7 cellular contexts compared by ENCODE assay signal in the genomic region with DNA sequence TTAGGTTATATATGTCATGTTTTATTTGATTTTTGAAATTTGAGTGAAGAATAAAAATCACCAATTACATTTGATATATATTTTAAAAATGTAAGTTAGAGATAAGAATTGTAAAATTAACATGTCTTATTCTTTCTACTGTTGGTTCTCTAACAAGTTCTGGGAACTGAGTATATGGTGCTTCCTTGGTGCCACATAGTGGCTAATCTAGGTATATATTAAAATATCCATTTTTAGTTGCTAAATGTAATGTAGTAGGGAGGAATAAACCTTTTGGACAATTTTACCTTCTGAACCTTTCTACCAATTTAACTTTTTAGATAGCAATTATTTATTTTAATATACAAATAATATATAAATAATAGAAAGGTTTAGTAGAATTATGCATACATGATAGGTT. TPM values are rescaled to one million over a fixed set of nuclear protein-coding genes. Genes with fewer than 3 reads are reported as not detected.
DNase-seq lines count a peak whose midpoint lies in the region; ATAC-seq, FAIRE-seq and TF ChIP-seq lines count a peak whose summit lies in the region.

No MANE protein-coding gene starts in this region.

- H4K8ac ChIP-seq in H9 (replicated peaks; ENCODE audit: insufficient read length, low read depth, low read length) = no peak overlapping the region

- TF ChIP-seq POLR2A in HepG2 (IDR thresholded peaks at IDR 0.05; ENCODE audit: insufficient read depth in 1 of 2, low read depth in 2 of 2, low read length in 2 of 2) = no peak

- no peaks in the 10 kb centered on the region for H3K27me3 Mint-ChIP-seq in H9 (ENCODE audit: low read depth)

- H3K23me2 ChIP-seq in H9 (ENCODE audit: insufficient read length, low read depth, low read length, poor library complexity, severe bottlenecking) = no peaks in the 10 kb centered on the region

- no peaks in the 10 kb centered on the region for H3K79me1 ChIP-seq in H9 (ENCODE audit: insufficient read depth, low read depth, low read length, poor library complexity, severe bottlenecking)

- in situ Hi-C loops in astrocyte of the spinal cord (cut with HindIII; ENCODE audit: low sequenced_read_pairs) (no loop called here), HepG2 (cut with HindIII; ENCODE audit: extremely low pct_ligation_motif_present, low pct_unique_long_range_greater_than_20kb) (loop anchor here (10.0 kb wide), 1 partner anchor 108 kb away; the partner anchor contains the start of gene STEAP1)

- H3K79me2 ChIP-seq in H9 (ENCODE audit: insufficient read depth, low read length) = no peaks in the 10 kb centered on the region
- no peaks in the 10 kb centered on the region for H3K79me2 ChIP-seq in HepG2 (ENCODE audit: insufficient read depth, low read length)

- no peaks in the 10 kb centered on the region for H3K36me3 Mint-ChIP-seq in H9 (ENCODE audit: insufficient read depth in 1 of 3, low read depth in 3 of 3)

- no peaks in the 10 kb centered on the region for H3K9me3 Mint-ChIP-seq in H9

- H3K18ac ChIP-seq in H9 (ENCODE audit: insufficient read length, low read depth, low read length) = no peak overlapping the region

- TF ChIP-seq EP300 in HepG2 (IDR thresholded peaks at IDR 0.05; ENCODE audit: low read depth in 2 of 2, low read length in 2 of 2) = no peak
- TF ChIP-seq EP300 in HepG2 (CRISPR knock-in tag; IDR thresholded peaks at IDR 0.05; ENCODE audit: borderline replicate concordance) = no peak

- no peaks in the 10 kb centered on the region for H3K27me3 ChIP-seq in H9 (ENCODE audit: insufficient read depth, low read length)
- H3K27me3 ChIP-seq in HepG2 (ENCODE audit: control insufficient read depth in 1 of 2, insufficient read depth in 2 of 2, low read length in 2 of 2) = no peaks in the 10 kb centered on the region

- H3K14ac ChIP-seq in H9 (ENCODE audit: insufficient read depth, low read length) = no peak overlapping the region

- H2AFZ ChIP-seq in H9 (ENCODE audit: low read length) = no peak overlapping the region
- no peak overlapping the region for H2AFZ ChIP-seq in HepG2 (ENCODE audit: low read length)

- no peak overlapping the region for H4K91ac ChIP-seq in H9 (ENCODE audit: insufficient read length, low read depth, low read length)

- no peak overlapping the region for H2BK20ac ChIP-seq in H9 (ENCODE audit: low read depth, low read length, poor library complexity, severe bottlenecking)

- TF ChIP-seq RAD21 in HepG2 (CRISPR knock-in tag; IDR thresholded peaks at IDR 0.05) = no peak

- POLR2A ChIA-PET in HepG2 (lab: Yijun Ruan, JAX) = no interaction called here

- H3K9me3 ChIP-seq in H9 (ENCODE audit: control insufficient read depth, low read depth, low read length) (no peaks in the 10 kb centered on the region), HepG2 (ENCODE audit: low read length) (no peaks in the 10 kb centered on the region)

- TF ChIP-seq CTCF in H9 (conservative IDR thresholded peaks at IDR 0.05) (peak; percentile 62), astrocyte of the spinal cord (IDR thresholded peaks at IDR 0.05; ENCODE audit: low read depth, low read length) (peak; percentile 40), HepG2 (CRISPR knock-in tag; IDR thresholded peaks at IDR 0.05) (peak; percentile 51)

- FAIRE-seq in HepG2 (lab: Jason Lieb, UNC) = no peak

- no peak overlapping the region for H3K27ac Mint-ChIP-seq in H9

- no peak overlapping the region for H2BK15ac ChIP-seq in H9 (ENCODE audit: low read depth, low read length)

- no peak overlapping the region for H4K5ac ChIP-seq in H9 (ENCODE audit: insufficient read length, low read depth, low read length)

- no peak overlapping the region for H3T11ph ChIP-seq in H9 (ENCODE audit: low read length)

- H3K4me2 ChIP-seq in H9 (ENCODE audit: insufficient read depth, insufficient read length, low read length) (no peak overlapping the region), HepG2 (ENCODE audit: low read depth, low read length) (no peak overlapping the region)

- no peak overlapping the region for H2BK12ac ChIP-seq in H9 (ENCODE audit: insufficient read length, low read depth, low read length)

- no peak for DNase-seq in H9
- DNase-seq in NCI-H1092 treated with DMSO at 0.1 percent for 48 hours (lab: John Stamatoyannopoulos, UW) = peak; percentile 41
- peak; percentile 60 for DNase-seq in astrocyte of the spinal cord (ENCODE audit: low read depth, low spot score)
- no peak for DNase-seq in HepG2 (ENCODE audit: low spot score)
- no peak for DNase-seq in stimulated activated CD4-positive, alpha-beta T cell treated with anti-CD3 and anti-CD28 coated beads, Interleukin-4, amount 100 ng/mL, for 1 hour

- H3K56ac ChIP-seq in H9 (ENCODE audit: insufficient read length, low read depth, low read length) = no peak overlapping the region

- peak; percentile 82 for ATAC-seq in GM18498 (IDR thresholded peaks at IDR 0.05; ENCODE audit: unreplicated experiment)
- peak; percentile 74 for ATAC-seq in HepG2
- no peak for ATAC-seq in HG03045 (IDR thresholded peaks at IDR 0.05; ENCODE audit: unreplicated experiment)

- H3K4me3 ChIP-seq in astrocyte of the spinal cord (ENCODE audit: low read depth, low read length) (no peak overlapping the region), HepG2 (replicated peaks in 1 of 3; ENCODE audit: insufficient read depth in 1 of 3, low read depth in 2 of 3, low read length in 3 of 3) (no peak overlapping the region)

- no peak overlapping the region for H3K23ac ChIP-seq in H9 (ENCODE audit: insufficient read length, low read depth, low read length)

- CTCF ChIA-PET in HepG2 (lab: Yijun Ruan, JAX; ENCODE audit: low intra/inter-chr PET ratio, low total read pairs) = interaction anchor here (2.0 to 2.4 kb wide), 2 partner anchors 108 to 110 kb away, joined by 13 to 19 read pairs; partner anchors contain the start of gene STEAP1

- no peaks in the 10 kb centered on the region for H3K36me3 ChIP-seq in HepG2 (replicated peaks in 1 of 2; ENCODE audit: control insufficient read depth in 1 of 2, insufficient read depth in 2 of 2, low read length in 2 of 2)

- H3K27ac ChIP-seq in H9 (ENCODE audit: insufficient read length, low read depth, low read length) (no peak overlapping the region), HepG2 (ENCODE audit: extremely low read length, insufficient read depth, low read length) (no peak overlapping the region)

- no peak overlapping the region for H2BK5ac ChIP-seq in H9 (ENCODE audit: insufficient read length, low read length)

- no peak overlapping the region for H3K4me3 Mint-ChIP-seq in H9

- no peak overlapping the region for H2AK5ac ChIP-seq in H9 (ENCODE audit: insufficient read length, low read length)

- H3K4me1 Mint-ChIP-seq in H9 = no peaks in the 10 kb centered on the region

- H4K20me1 ChIP-seq in H9 (ENCODE audit: control insufficient read depth, insufficient read depth, insufficient read length) (no peaks in the 10 kb centered on the region), HepG2 (ENCODE audit: insufficient read depth, low read length) (no peaks in the 10 kb centered on the region)

- H3K4me1 ChIP-seq in H9 (ENCODE audit: insufficient read depth, low read length) (no peaks in the 10 kb centered on the region), HepG2 (ENCODE audit: insufficient read depth, low read length) (peaks cover 16% of the 10 kb centered on the region)

- H2BK120ac ChIP-seq in H9 (ENCODE audit: low read depth, low read length, poor library complexity, severe bottlenecking) = no peak overlapping the region

- H3K4ac ChIP-seq in H9 (ENCODE audit: low read depth, low read length) = no peak overlapping the region

- H3K9ac ChIP-seq in H9 (ENCODE audit: extremely low read depth, insufficient read length, low read length) = no peak overlapping the region
- no peak overlapping the region for H3K9ac ChIP-seq in HepG2 (ENCODE audit: insufficient read depth, low read depth, low read length)

- BruUV-seq in HepG2 (replicated peaks; lab: Mats Ljungman, UMichigan) = no TSS peak

- intact Hi-C loops in HepG2 (cut with micrococcal nuclease; ENCODE audit: unreplicated experiment) = loop anchor here (1.0 to 10.0 kb wide), 4 partner anchors 36 to 142 kb away; partner anchors contain the start of genes CLDN12, STEAP1 and STEAP2

RNA-seq across cellular contexts. Expression of gene CFAP69, which starts 17.5 kb away (rescaled TPM):
- total RNA-seq in H9 (2021) (2.5 and 2.9 TPM in 2 replicates), HepG2 (2016; rRNA removed; fragmentation: Illumina TruSeq; extraction: Trizol) (2.7 and 4.0 TPM in 2 replicates)
- total RNA-seq in HepG2 (2016; cell fraction: cytosol; rRNA removed; fragmentation: Illumina TruSeq; extraction: Trizol; ENCODE audit: low read depth) = 1.5 and 1.7 TPM in 2 replicates
- 4.4 and 4.8 TPM in 2 replicates for total RNA-seq in HepG2 (2016; cell fraction: insoluble cytoplasmic fraction; rRNA removed; fragmentation: Illumina TruSeq; extraction: Trizol)
- 1.8 and 2.5 TPM in 2 replicates for total RNA-seq in HepG2 (2016; cell fraction: membrane; rRNA removed; fragmentation: Illumina TruSeq; extraction: Trizol)
- 13.6 and 14.1 TPM in 2 replicates for total RNA-seq in HepG2 (2016; cell fraction: nucleus; rRNA removed; fragmentation: Illumina TruSeq; extraction: Trizol)
- polyA plus RNA-seq in HepG2 (2011; rRNA removed) = 2.2 and 2.4 TPM in 2 replicates
- polyA plus RNA-seq in HepG2 (2011; cell fraction: cytosol; rRNA removed) = 0.28 and 0.42 TPM in 2 replicates
- polyA plus RNA-seq in HepG2 (2011; cell fraction: nucleus; rRNA removed) = 5.1 and 7.1 TPM in 2 replicates
- polyA plus RNA-seq in HepG2 (2012) = 1.8 and 3.6 TPM in 2 replicates
- 0.17 and 0.71 TPM in 2 replicates for polyA plus RNA-seq in HepG2 (2016; cell fraction: cytosol; fragmentation: Illumina TruSeq; extraction: Trizol; ENCODE audit: low read depth)
- polyA plus RNA-seq in HepG2 (2016; cell fraction: insoluble cytoplasmic fraction; fragmentation: Illumina TruSeq; extraction: Trizol; ENCODE audit: low read depth) = 3.3 and 3.6 TPM in 2 replicates
- 0.65 and 1.7 TPM in 2 replicates for polyA plus RNA-seq in HepG2 (2016; cell fraction: membrane; fragmentation: Illumina TruSeq; extraction: Trizol; ENCODE audit: low read depth)
- 10.5 and 13.0 TPM in 2 replicates for polyA plus RNA-seq in HepG2 (2016; cell fraction: nucleus; fragmentation: Illumina TruSeq; extraction: Trizol; ENCODE audit: insufficient read depth, low read depth)
- 0.61 and 3.5 TPM in 2 replicates for polyA minus RNA-seq in HepG2 (2011; rRNA and poly(A)+ RNA removed; ENCODE audit: low replicate concordance)
- polyA minus RNA-seq in HepG2 (2011; cell fraction: cytosol; rRNA and poly(A)+ RNA removed) = 0.97 and 0.99 TPM in 2 replicates
- 25.0 and 26.5 TPM in 2 replicates for polyA minus RNA-seq in HepG2 (2011; cell fraction: nucleus; rRNA and poly(A)+ RNA removed)

RNA-seq across cellular contexts. Expression of gene STEAP2, which starts 50.9 kb away (rescaled TPM):
- total RNA-seq in H9 (2021) = 6.6 and 6.7 TPM in 2 replicates
- total RNA-seq in HepG2 (2016; rRNA removed; fragmentation: Illumina TruSeq; extraction: Trizol) = 3.5 and 4.3 TPM in 2 replicates
- 0.61 and 0.62 TPM in 2 replicates for total RNA-seq in HepG2 (2016; cell fraction: cytosol; rRNA removed; fragmentation: Illumina TruSeq; extraction: Trizol; ENCODE audit: low read depth)
- 2.5 and 4.6 TPM in 2 replicates for total RNA-seq in HepG2 (2016; cell fraction: insoluble cytoplasmic fraction; rRNA removed; fragmentation: Illumina TruSeq; extraction: Trizol)
- total RNA-seq in HepG2 (2016; cell fraction: membrane; rRNA removed; fragmentation: Illumina TruSeq; extraction: Trizol) = 1.3 and 1.4 TPM in 2 replicates
- 7.7 and 8.2 TPM in 2 replicates for total RNA-seq in HepG2 (2016; cell fraction: nucleus; rRNA removed; fragmentation: Illumina TruSeq; extraction: Trizol)
- polyA plus RNA-seq in HepG2 (2011; rRNA removed) = 4.4 and 4.5 TPM in 2 replicates
- polyA plus RNA-seq in HepG2 (2011; cell fraction: cytosol; rRNA removed) = 1.2 and 2.6 TPM in 2 replicates
- 3.6 and 6.6 TPM in 2 replicates for polyA plus RNA-seq in HepG2 (2011; cell fraction: nucleus; rRNA removed)
- polyA plus RNA-seq in HepG2 (2012) = 3.1 and 8.3 TPM in 2 replicates
- polyA plus RNA-seq in HepG2 (2016; cell fraction: cytosol; fragmentation: Illumina TruSeq; extraction: Trizol; ENCODE audit: low read depth) = 0.43 and 0.48 TPM in 2 replicates
- polyA plus RNA-seq in HepG2 (2016; cell fraction: insoluble cytoplasmic fraction; fragmentation: Illumina TruSeq; extraction: Trizol; ENCODE audit: low read depth) = 1.3 and 1.6 TPM in 2 replicates
- polyA plus RNA-seq in HepG2 (2016; cell fraction: membrane; fragmentation: Illumina TruSeq; extraction: Trizol; ENCODE audit: low read depth) = 0.32 and 0.36 TPM in 2 replicates
- 6.7 TPM in 2 replicates for polyA plus RNA-seq in HepG2 (2016; cell fraction: nucleus; fragmentation: Illumina TruSeq; extraction: Trizol; ENCODE audit: insufficient read depth, low read depth)
- polyA minus RNA-seq in HepG2 (2011; rRNA and poly(A)+ RNA removed; ENCODE audit: low replicate concordance) = 3.0 TPM in 1 of 2 replicates, not detected in the other
- polyA minus RNA-seq in HepG2 (2011; cell fraction: cytosol; rRNA and poly(A)+ RNA removed) = 4.0 and 6.4 TPM in 2 replicates
- polyA minus RNA-seq in HepG2 (2011; cell fraction: nucleus; rRNA and poly(A)+ RNA removed) = 13.1 and 20.3 TPM in 2 replicates

RNA-seq across cellular contexts. Expression of gene FAM237B, which starts 58.7 kb away (rescaled TPM):
- total RNA-seq in H9 (2021) (not detected in 2 replicates), HepG2 (2016; rRNA removed; fragmentation: Illumina TruSeq; extraction: Trizol) (not detected in 2 replicates)
- total RNA-seq in HepG2 (2016; cell fraction: cytosol; rRNA removed; fragmentation: Illumina TruSeq; extraction: Trizol; ENCODE audit: low read depth) = not detected in 2 replicates
- total RNA-seq in HepG2 (2016; cell fraction: insoluble cytoplasmic fraction; rRNA removed; fragmentation: Illumina TruSeq; extraction: Trizol) = not detected in 2 replicates
- total RNA-seq in HepG2 (2016; cell fraction: membrane; rRNA removed; fragmentation: Illumina TruSeq; extraction: Trizol) = not detected in 2 replicates
- not detected in 2 replicates for total RNA-seq in HepG2 (2016; cell fraction: nucleus; rRNA removed; fragmentation: Illumina TruSeq; extraction: Trizol)
- not detected in 2 replicates for polyA plus RNA-seq in HepG2 (2011; rRNA removed)
- polyA plus RNA-seq in HepG2 (2011; cell fraction: cytosol; rRNA removed) = not detected in 2 replicates
- polyA plus RNA-seq in HepG2 (2011; cell fraction: nucleus; rRNA removed) = not detected in 2 replicates
- polyA plus RNA-seq in HepG2 (2012) = not detected in 2 replicates
- not detected in 2 replicates for polyA plus RNA-seq in HepG2 (2016; cell fraction: cytosol; fragmentation: Illumina TruSeq; extraction: Trizol; ENCODE audit: low read depth)
- not detected in 2 replicates for polyA plus RNA-seq in HepG2 (2016; cell fraction: insoluble cytoplasmic fraction; fragmentation: Illumina TruSeq; extraction: Trizol; ENCODE audit: low read depth)
- not detected in 2 replicates for polyA plus RNA-seq in HepG2 (2016; cell fraction: membrane; fragmentation: Illumina TruSeq; extraction: Trizol; ENCODE audit: low read depth)
- not detected in 2 replicates for polyA plus RNA-seq in HepG2 (2016; cell fraction: nucleus; fragmentation: Illumina TruSeq; extraction: Trizol; ENCODE audit: insufficient read depth, low read depth)
- not detected in 2 replicates for polyA minus RNA-seq in HepG2 (2011; rRNA and poly(A)+ RNA removed; ENCODE audit: low replicate concordance)
- polyA minus RNA-seq in HepG2 (2011; cell fraction: cytosol; rRNA and poly(A)+ RNA removed) = not detected in 2 replicates
- polyA minus RNA-seq in HepG2 (2011; cell fraction: nucleus; rRNA and poly(A)+ RNA removed) = not detected in 2 replicates

Comparison
In these comparisons a context has a peak if more than half of its experiments do, and no peak if none do; other contexts are left out.
1. DNase-seq: peak in NCI-H1092 treated with DMSO at 0.1 percent for 48 hours (single experiment) and astrocyte of the spinal cord (single experiment); none in H9 (single experiment), HepG2 (single experiment) and stimulated activated CD4-positive, alpha-beta T cell treated with anti-CD3 and anti-CD28 coated beads, Interleukin-4, amount 100 ng/mL, for 1 hour (single experiment).
2. Peak in every context shown above with its lines, with median percentiles within 50 percentile points of each other: CTCF ChIP-seq.